ENCODE assay signal across 28 cellular contexts in genomic region chr2:167843203-167843602, GRCh38.
"Had no signal": no experiment of that assay in that cellular context is flagged by ENCODE, and none has a peak within 500 bp of the region (broad histone marks: within the 10 kb centered on the region; RNA-seq: fewer than 3 reads in every experiment).

No MANE protein-coding gene starts in this region.

- DNase-seq: naive thymus-derived CD8-positive, alpha-beta T cell; nephron progenitor cell; nucleus accumbens; pancreas; right cardiac atrium; right lobe of liver; sigmoid colon; small intestine; stimulated activated CD4-positive, alpha-beta T cell treated with anti-CD3 and anti-CD28 coated beads, Interleukin-1b, Interleukin-23, amount 100 ng/mL, for 48 hours; stimulated activated CD4-positive, alpha-beta T cell treated with anti-CD3 and anti-CD28 coated beads, Interleukin-4, amount 100 ng/mL, for 1 hour; stimulated activated CD4-positive, alpha-beta T cell treated with anti-CD3 and anti-CD28 coated beads, Interleukin-4, amount 100 ng/mL, for 4 hours; stimulated activated CD8-positive, alpha-beta memory T cell treated with anti-CD3 and anti-CD28 coated beads, Interleukin-4, amount 100 ng/mL, for 48 hours; stimulated activated naive CD4-positive, alpha-beta T cell; stimulated activated naive CD8-positive, alpha-beta T cell treated with anti-CD3 and anti-CD28 coated beads, Interleukin-15, amount 100 ng/mL, for 72 hours; stimulated activated naive CD8-positive, alpha-beta T cell treated with anti-CD3 and anti-CD28 coated beads, Interleukin-15, Interleukin-2, amounts not matched to agents 100 U/mL and 50 U/mL, for 24 hours; substantia nigra; testis; tibial artery; transverse colon; upper lobe of right lung; uterus had no signal

- H3K27me3 ChIP-seq: neutrophil, pancreas, right lobe of liver, sigmoid colon, suprapubic skin, testis, tibial artery, transverse colon, upper lobe of right lung, uterus had no signal

- H3K4me3 ChIP-seq: pancreas, prostate gland, right lobe of liver, sigmoid colon, suprapubic skin, testis, tibial artery, transverse colon, upper lobe of right lung, uterus had no signal

- H3K27ac Mint-ChIP-seq: naive thymus-derived CD8-positive, alpha-beta T cell; natural killer cell treated with Interleukin-12 subunit alpha and Interleukin-12 subunit beta and Interleukin-15 and Interleukin-18, amount 100 ng/mL, for 72 hours; nephron progenitor cell; stimulated activated memory B cell treated with anti-CD40 and anti-IgM and Interleukin-4, amounts not matched to agents 10 μg/mL and 1 μg/mL and 100 μg/mL, for 72 hours; stimulated activated naive CD8-positive, alpha-beta T cell treated with anti-CD3 and anti-CD28 coated beads, Interleukin-15, amount 100 ng/mL, for 72 hours; type B pancreatic cell had no signal

- H3K27ac ChIP-seq: neutrophil, pancreas, prostate gland, right lobe of liver, sigmoid colon, suprapubic skin, testis, tibial artery, transverse colon, upper lobe of right lung, uterus had no signal

- H3K4me3 Mint-ChIP-seq: naive thymus-derived CD8-positive, alpha-beta T cell; natural killer cell treated with Interleukin-12 subunit alpha and Interleukin-12 subunit beta and Interleukin-15 and Interleukin-18, amount 100 ng/mL, for 72 hours; nephron progenitor cell; neural crest cell; stimulated activated memory B cell treated with anti-CD40 and anti-IgM and Interleukin-4, amounts not matched to agents 10 μg/mL and 1 μg/mL and 100 μg/mL, for 72 hours; stimulated activated naive CD8-positive, alpha-beta T cell treated with anti-CD3 and anti-CD28 coated beads, Interleukin-15, amount 100 ng/mL, for 72 hours; type B pancreatic cell had no signal

- H3K4me1 ChIP-seq: pancreas, prostate gland, right lobe of liver, sigmoid colon, suprapubic skin, testis, tibial artery, transverse colon, upper lobe of right lung, uterus had no signal

- H3K27me3 Mint-ChIP-seq: type B pancreatic cell had no signal

- H3K4me1 Mint-ChIP-seq: naive thymus-derived CD8-positive, alpha-beta T cell; neural crest cell; stimulated activated memory B cell treated with anti-CD40 and anti-IgM and Interleukin-4, amounts not matched to agents 10 μg/mL and 1 μg/mL and 100 μg/mL, for 72 hours had no signal

- H3K36me3 Mint-ChIP-seq: naive thymus-derived CD8-positive, alpha-beta T cell; natural killer cell treated with Interleukin-12 subunit alpha and Interleukin-12 subunit beta and Interleukin-15 and Interleukin-18, amount 100 ng/mL, for 72 hours; stimulated activated memory B cell treated with anti-CD40 and anti-IgM and Interleukin-4, amounts not matched to agents 10 μg/mL and 1 μg/mL and 100 μg/mL, for 72 hours; type B pancreatic cell had no signal

- H3K36me3 ChIP-seq: neutrophil, pancreas, prostate gland, right lobe of liver, sigmoid colon, suprapubic skin, tibial artery, transverse colon, upper lobe of right lung, uterus had no signal

- H3K9me3 Mint-ChIP-seq: natural killer cell treated with Interleukin-12 subunit alpha and Interleukin-12 subunit beta and Interleukin-15 and Interleukin-18, amount 100 ng/mL, for 72 hours; stimulated activated memory B cell treated with anti-CD40 and anti-IgM and Interleukin-4, amounts not matched to agents 10 μg/mL and 1 μg/mL and 100 μg/mL, for 72 hours had no signal

- ATAC-seq: naive thymus-derived CD8-positive, alpha-beta T cell; natural killer cell treated with Interleukin-12 subunit alpha and Interleukin-12 subunit beta and Interleukin-15 and Interleukin-18, amount 100 ng/mL, for 72 hours; pancreas; right cardiac atrium; right lobe of liver; stimulated activated memory B cell treated with anti-CD40 and anti-IgM and Interleukin-4, amounts not matched to agents 10 μg/mL and 1 μg/mL and 100 μg/mL, for 72 hours; stimulated activated naive CD8-positive, alpha-beta T cell treated with anti-CD3 and anti-CD28 coated beads, Interleukin-15, amount 100 ng/mL, for 72 hours; stimulated activated naive CD8-positive, alpha-beta T cell treated with anti-CD3 and anti-CD28 coated beads, Interleukin-15, Interleukin-2, amounts not matched to agents 100 U/mL and 50 U/mL, for 24 hours; upper lobe of right lung had no signal

- H3K9me3 ChIP-seq: neutrophil, pancreas, prostate gland, right lobe of liver, sigmoid colon, suprapubic skin, testis, tibial artery, upper lobe of right lung, uterus had no signal
